Comparison of ENCODE assay signal across 10 cellular contexts in the genomic region with DNA sequence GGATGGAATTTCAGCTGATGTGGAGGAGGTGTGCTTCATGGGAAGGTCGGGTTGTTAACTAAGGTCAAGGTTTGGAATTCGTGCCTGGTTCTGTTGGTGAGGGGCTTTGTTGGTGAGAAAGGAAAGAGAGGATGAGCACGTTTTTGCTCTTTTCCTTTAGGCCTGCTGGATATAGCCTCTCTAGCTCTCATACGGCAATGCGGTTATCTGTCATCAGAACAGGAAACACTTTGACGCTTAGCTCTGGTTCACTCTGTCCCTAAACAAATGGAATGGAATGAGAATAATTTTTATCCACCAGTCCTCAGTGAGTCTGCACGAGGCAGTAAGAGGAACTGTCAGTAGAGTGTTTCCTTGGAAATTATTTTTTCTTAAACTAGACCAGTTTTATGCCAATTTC.
DNase-seq lines count a peak whose midpoint lies in the region; ATAC-seq and TF ChIP-seq lines count a peak whose summit lies in the region.
"Had no signal": no experiment of that assay in that cellular context is flagged by ENCODE, and none has a peak within 500 bp of the region (broad histone marks: within the 10 kb centered on the region; RNA-seq: fewer than 3 reads in every experiment).

No MANE protein-coding gene starts in this region.

- peak overlapping the region; percentile 35 for H3K4me3 ChIP-seq in BE2C (ENCODE audit: low read depth, low read length)
- no peak overlapping the region for H3K4me3 ChIP-seq in Peyer's patch
- H3K4me3 ChIP-seq in fibroblast of pulmonary artery (replicated peaks; ENCODE audit: low read depth, low read length): no peak overlapping the region

- CTCF ChIA-PET in Calu3 (lab: Charles Lee): interaction anchor here (1.0 kb wide), 1 partner anchor 10 kb away, joined by 3 read pairs; no protein-coding TSS in a partner anchor

- intact Hi-C loops in Calu3 (cut with micrococcal nuclease; ENCODE audit: unreplicated experiment): no loop called here

- DNase-seq in BE2C (peak; percentile 28), Peyer's patch (no peak), fibroblast of pulmonary artery (ENCODE audit: low read depth) (peak; percentile 94), Calu3 (no peak), HUDEP-2 (lab: John Stamatoyannopoulos, UW; ENCODE audit: unreplicated experiment in 76 of 76) (no peak)
- DNase-seq: NCI-H82 had no signal

- ATAC-seq in HG03565 (IDR thresholded peaks at IDR 0.05; ENCODE audit: unreplicated experiment): no peak
- no peak for ATAC-seq in HG03108 (IDR thresholded peaks at IDR 0.05; ENCODE audit: unreplicated experiment)

- peaks cover 9% of the 10 kb centered on the region for H3K4me1 ChIP-seq in BE2C
- peaks cover 0 to 34% (median 0%) of the 10 kb centered on the region in 4 donors for H3K4me1 ChIP-seq in Peyer's patch

- H3K27me3 ChIP-seq in BE2C: no peaks in the 10 kb centered on the region
- H3K27me3 ChIP-seq in Peyer's patch: no peaks in the 10 kb centered on the region

- no peaks in the 10 kb centered on the region for H3K27me3 Mint-ChIP-seq in nephron (ENCODE audit: low read depth)
- no peaks in the 10 kb centered on the region for H3K27me3 Mint-ChIP-seq in Calu3 (ENCODE audit: unreplicated experiment)

- BruUV-seq in Calu3 (replicated peaks; lab: Mats Ljungman, UMichigan): no TSS peak

- TF ChIP-seq CTCF in BE2C (IDR thresholded peaks at IDR 0.05; ENCODE audit: low read depth, low read length) (no peak), Peyer's patch (IDR thresholded peaks at IDR 0.05) (no peak), fibroblast of pulmonary artery (IDR thresholded peaks at IDR 0.05; ENCODE audit: low read length, missing control alignments) (no peak), nephron (IDR thresholded peaks at IDR 0.05; ENCODE audit: unreplicated experiment in 3 of 3) (no peak), Calu3 (IDR thresholded peaks at IDR 0.05; ENCODE audit: unreplicated experiment) (no peak)

- H3K27ac Mint-ChIP-seq in nephron (peak overlapping the region; percentile 34 to 86 (median 41)), Calu3 (ENCODE audit: unreplicated experiment) (no peak overlapping the region)
- H3K27ac Mint-ChIP-seq: stimulated activated effector memory CD8-positive, alpha-beta T cell treated with anti-CD3 and anti-CD28 coated beads, Interleukin-12 subunit alpha, Interleukin-12 subunit beta, amount 100 ng/mL, for 72 hours had no signal

- peak overlapping the region in 3 of 4 donors; percentile 0 to 76 (median 74) for H3K27ac ChIP-seq in Peyer's patch

- H3K4me1 Mint-ChIP-seq in nephron: peaks cover 26% of the 10 kb centered on the region
- no peaks in the 10 kb centered on the region for H3K4me1 Mint-ChIP-seq in Calu3 (ENCODE audit: low read depth, unreplicated experiment)
- H3K4me1 Mint-ChIP-seq: stimulated activated effector memory CD8-positive, alpha-beta T cell treated with anti-CD3 and anti-CD28 coated beads, Interleukin-12 subunit alpha, Interleukin-12 subunit beta, amount 100 ng/mL, for 72 hours had no signal

- no peaks in the 10 kb centered on the region for H3K9me3 Mint-ChIP-seq in nephron
- no peaks in the 10 kb centered on the region for H3K9me3 Mint-ChIP-seq in Calu3 (ENCODE audit: low read depth, unreplicated experiment)
- H3K9me3 Mint-ChIP-seq: stimulated activated effector memory CD8-positive, alpha-beta T cell treated with anti-CD3 and anti-CD28 coated beads, Interleukin-12 subunit alpha, Interleukin-12 subunit beta, amount 100 ng/mL, for 72 hours had no signal

- TF ChIP-seq POLR2A in Peyer's patch (IDR thresholded peaks at IDR 0.05): no peak

- H3K36me3 ChIP-seq in BE2C (no peaks in the 10 kb centered on the region), Peyer's patch (no peaks in the 10 kb centered on the region)

- H3K9me3 ChIP-seq in BE2C: no peaks in the 10 kb centered on the region
- no peaks in the 10 kb centered on the region for H3K9me3 ChIP-seq in Peyer's patch

- H3K4me3 Mint-ChIP-seq in nephron (no peak overlapping the region), Calu3 (ENCODE audit: low read depth, unreplicated experiment) (no peak overlapping the region)
- H3K4me3 Mint-ChIP-seq: stimulated activated effector memory CD8-positive, alpha-beta T cell treated with anti-CD3 and anti-CD28 coated beads, Interleukin-12 subunit alpha, Interleukin-12 subunit beta, amount 100 ng/mL, for 72 hours had no signal

- H3K36me3 Mint-ChIP-seq in nephron (ENCODE audit: low read depth) (no peaks in the 10 kb centered on the region), Calu3 (ENCODE audit: insufficient read depth, unreplicated experiment) (no peaks in the 10 kb centered on the region)
- H3K36me3 Mint-ChIP-seq: stimulated activated effector memory CD8-positive, alpha-beta T cell treated with anti-CD3 and anti-CD28 coated beads, Interleukin-12 subunit alpha, Interleukin-12 subunit beta, amount 100 ng/mL, for 72 hours had no signal

Comparison
In these comparisons a context has a peak if more than half of its experiments do, and no peak if none do; other contexts are left out.
1. DNase-seq: peak in BE2C (single experiment) and fibroblast of pulmonary artery (single experiment); none in Peyer's patch (0 of 3), Calu3 (single experiment) and HUDEP-2 (0 of 76).